Comparison of ENCODE assay signal across 24 cellular contexts in the genomic region with DNA sequence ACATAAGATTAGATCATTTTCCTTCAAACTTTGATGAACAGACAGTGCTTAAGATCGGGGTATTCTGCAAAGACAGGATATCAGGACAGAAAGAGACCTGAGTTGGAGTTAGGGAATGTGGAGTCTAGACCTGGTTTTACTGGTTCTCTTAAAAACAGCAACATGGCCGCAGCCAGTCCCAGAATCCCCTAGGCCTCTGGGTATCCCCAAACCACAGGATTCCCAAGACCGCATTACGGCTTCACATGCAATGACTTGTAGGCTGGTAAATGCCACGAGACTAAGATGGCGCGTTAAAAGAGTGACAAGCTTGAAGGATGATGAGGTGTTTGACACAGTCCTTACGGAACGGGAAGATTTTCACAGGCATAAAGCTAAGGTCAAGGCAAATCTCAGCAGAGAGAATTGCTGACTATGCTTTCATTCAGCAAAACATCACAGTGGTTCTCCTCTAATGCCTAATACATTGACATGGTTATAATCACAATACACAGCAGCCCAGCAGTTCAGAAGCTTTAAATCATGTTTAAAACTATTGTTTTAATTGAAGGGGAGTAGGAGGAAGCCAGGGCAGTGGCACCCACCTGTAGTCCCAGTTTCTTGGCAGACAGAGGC. TPM values are rescaled to one million over a fixed set of nuclear protein-coding genes. Genes with fewer than 3 reads are reported as not detected.
DNase-seq lines count a peak whose midpoint lies in the region; ATAC-seq, FAIRE-seq and TF ChIP-seq lines count a peak whose summit lies in the region.
"Had no signal": no experiment of that assay in that cellular context is flagged by ENCODE, and none has a peak within 500 bp of the region (broad histone marks: within the 10 kb centered on the region; RNA-seq: fewer than 3 reads in every experiment).

No MANE protein-coding gene starts in this region.

- no peak overlapping the region for H2BK120ac ChIP-seq in IMR-90 (ENCODE audit: low read depth, low read length)

- DNase-seq in A549 (ENCODE audit: low read depth in 1 of 2, low spot score in 1 of 2) (no peak), IMR-90 (no peak), epithelial cell of esophagus (ENCODE audit: low read depth) (peak; percentile 54), mesothelial cell of epicardium (ENCODE audit: low spot score in 2 of 2, unreplicated experiment in 2 of 2) (no peak), dermis blood vessel endothelial cell (no peak), OCI-LY7 (ENCODE audit: low spot score) (no peak)
- no peak for DNase-seq in activated T-helper 2 cell treated with anti-CD3 and anti-CD28 coated beads, Interferon-gamma antibody, Interleukin-2, Interleukin-4, amounts not matched to agents 10 μg/mL and 5 μg/mL and 100 μg/mL, durations not matched to agents 14 hours and 24 hours and 36 hours (ENCODE audit: low spot score)
- DNase-seq: ACHN; BE2C; C1 segment of cervical spinal cord; CD4-positive, CD25-positive, alpha-beta regulatory T cell; CD8-positive, alpha-beta memory T cell; COR-L47; DMS 273 treated with DMSO at 0.1 percent for 48 hours; DMS53; DND-41; EL; GOT3; H9; KBM-7 had no signal

- no peak overlapping the region for H4K91ac ChIP-seq in IMR-90 (ENCODE audit: insufficient read depth, low read depth, low read length)

- no peaks in the 10 kb centered on the region for H3K79me1 ChIP-seq in IMR-90 (ENCODE audit: low read depth in 1 of 2, low read length in 2 of 2)

- H4K8ac ChIP-seq in IMR-90 (ENCODE audit: low read depth in 2 of 2, low read length in 2 of 2), result no peak overlapping the region

- H2AFZ ChIP-seq in IMR-90 (replicated peaks; ENCODE audit: low read length, poor library complexity), result no peak overlapping the region
- H2AFZ ChIP-seq in OCI-LY7 (ENCODE audit: low read length), result no peak overlapping the region

- no peak overlapping the region for H4K5ac ChIP-seq in IMR-90 (ENCODE audit: low read depth, low read length)

- H3K4me3 ChIP-seq in A549 (no peak overlapping the region), IMR-90 (ENCODE audit: insufficient read depth, low read depth, low read length) (no peak overlapping the region), epithelial cell of esophagus (ENCODE audit: low read length) (no peak overlapping the region), OCI-LY7 (ENCODE audit: low read depth, low read length, poor library complexity, severe bottlenecking) (no peak overlapping the region)

- H3K23ac ChIP-seq in IMR-90 (ENCODE audit: low read depth, low read length), result no peak overlapping the region

- no peaks in the 10 kb centered on the region for H3K79me2 ChIP-seq in OCI-LY7 (ENCODE audit: insufficient read depth, low read depth, low read length)

- no peak overlapping the region for H2BK20ac ChIP-seq in IMR-90 (ENCODE audit: low read depth, low read length)

- no peak overlapping the region for H3K18ac ChIP-seq in IMR-90 (ENCODE audit: low read depth, low read length)

- POLR2A ChIA-PET in A549 (lab: Yijun Ruan, JAX), result no interaction called here
- POLR2A ChIA-PET in IMR-90 (lab: Charles Lee; ENCODE audit: unreplicated experiment), result no interaction called here
- POLR2A ChIA-PET in OCI-LY7 (lab: Charles Lee), result interaction anchor here (0.6 kb wide), 1 partner anchor 19 kb away, joined by 3 read pairs; no protein-coding TSS in a partner anchor

- H3K27me3 Mint-ChIP-seq in mesothelial cell of epicardium (ENCODE audit: low read depth), result no peaks in the 10 kb centered on the region
- H3K27me3 Mint-ChIP-seq in activated T-helper 2 cell treated with anti-CD3 and anti-CD28 coated beads, Interferon-gamma antibody, Interleukin-2, Interleukin-4, amounts not matched to agents 10 μg/mL and 5 μg/mL and 100 μg/mL, durations not matched to agents 14 hours and 24 hours and 36 hours (ENCODE audit: low read depth), result no peaks in the 10 kb centered on the region
- H3K27me3 Mint-ChIP-seq: CD4-positive, CD25-positive, alpha-beta regulatory T cell had no signal

- H3K9me1 ChIP-seq in IMR-90 (ENCODE audit: insufficient read depth, low read length), result no peaks in the 10 kb centered on the region

- CTCF ChIA-PET in A549 (lab: Yijun Ruan, JAX), result interaction anchor here (1.4 kb wide), 1 partner anchor 55 kb away, joined by 3 read pairs; no protein-coding TSS in a partner anchor
- CTCF ChIA-PET in IMR-90 (lab: Yijun Ruan, JAX), result no interaction called here
- CTCF ChIA-PET in OCI-LY7 (lab: Charles Lee; ENCODE audit: unreplicated experiment), result no interaction called here

- H3K4me3 Mint-ChIP-seq in mesothelial cell of epicardium, result no peak overlapping the region
- no peak overlapping the region for H3K4me3 Mint-ChIP-seq in activated T-helper 2 cell treated with anti-CD3 and anti-CD28 coated beads, Interferon-gamma antibody, Interleukin-2, Interleukin-4, amounts not matched to agents 10 μg/mL and 5 μg/mL and 100 μg/mL, durations not matched to agents 14 hours and 24 hours and 36 hours (ENCODE audit: low read depth)
- H3K4me3 Mint-ChIP-seq: CD4-positive, CD25-positive, alpha-beta regulatory T cell; CD8-positive, alpha-beta memory T cell; H9 had no signal

- H2BK15ac ChIP-seq in IMR-90 (ENCODE audit: low read depth, low read length), result no peak overlapping the region

- H3K9ac ChIP-seq in IMR-90 (ENCODE audit: low read depth, low read length), result no peak overlapping the region

- in situ Hi-C loops in IMR-90 (cut with MboI; ENCODE audit: low sequenced_read_pairs), result no loop called here

- no peak overlapping the region for H3K56ac ChIP-seq in IMR-90 (ENCODE audit: extremely low read depth, insufficient read depth, low read length)

- H3K4me1 Mint-ChIP-seq in mesothelial cell of epicardium, result peaks cover 24% of the 10 kb centered on the region
- peaks cover 3% of the 10 kb centered on the region for H3K4me1 Mint-ChIP-seq in activated T-helper 2 cell treated with anti-CD3 and anti-CD28 coated beads, Interferon-gamma antibody, Interleukin-2, Interleukin-4, amounts not matched to agents 10 μg/mL and 5 μg/mL and 100 μg/mL, durations not matched to agents 14 hours and 24 hours and 36 hours (ENCODE audit: low read depth)

- H3K9me3 Mint-ChIP-seq in mesothelial cell of epicardium, result no peaks in the 10 kb centered on the region
- no peaks in the 10 kb centered on the region for H3K9me3 Mint-ChIP-seq in activated T-helper 2 cell treated with anti-CD3 and anti-CD28 coated beads, Interferon-gamma antibody, Interleukin-2, Interleukin-4, amounts not matched to agents 10 μg/mL and 5 μg/mL and 100 μg/mL, durations not matched to agents 14 hours and 24 hours and 36 hours
- H3K9me3 Mint-ChIP-seq: CD4-positive, CD25-positive, alpha-beta regulatory T cell; CD8-positive, alpha-beta memory T cell; H9 had no signal

- H3K4me1 ChIP-seq in A549 (no peaks in the 10 kb centered on the region), IMR-90 (ENCODE audit: control insufficient read depth, insufficient read depth, low read length) (no peaks in the 10 kb centered on the region), OCI-LY7 (ENCODE audit: insufficient read depth, low read length, poor library complexity, severe bottlenecking) (peaks cover 34% of the 10 kb centered on the region)
- H3K4me1 ChIP-seq: BE2C had no signal

- no peak overlapping the region for H3K14ac ChIP-seq in IMR-90 (replicated peaks; ENCODE audit: low read depth, low read length)

- TF ChIP-seq RAD21 in A549 (conservative IDR thresholded peaks at IDR 0.05 in 1 of 2, IDR thresholded peaks at IDR 0.05 in 1 of 2), result no peak
- no peak for TF ChIP-seq RAD21 in IMR-90 (IDR thresholded peaks at IDR 0.05; ENCODE audit: low read length)

- no peaks in the 10 kb centered on the region for H4K20me1 ChIP-seq in IMR-90 (ENCODE audit: insufficient read depth, low read length)
- H4K20me1 ChIP-seq in OCI-LY7 (ENCODE audit: insufficient read depth, low read length), result no peaks in the 10 kb centered on the region

- TF ChIP-seq POLR2A in A549 (IDR thresholded peaks at IDR 0.05; ENCODE audit: low read length) (no peak), IMR-90 (IDR thresholded peaks at IDR 0.05; ENCODE audit: low read depth, low read length) (no peak)

- dilution Hi-C loops in IMR-90 (cut with HindIII; ENCODE audit: low sequenced_read_pairs, unreplicated experiment), result loop anchor here (25.0 kb wide), 1 partner anchor 117 kb away; no protein-coding TSS in a partner anchor

- TF ChIP-seq CTCF in A549 (IDR thresholded peaks at IDR 0.05), result no peak
- no peak for TF ChIP-seq CTCF in IMR-90 (conservative IDR thresholded peaks at IDR 0.05; ENCODE audit: low read depth, low read length)
- TF ChIP-seq CTCF in epithelial cell of esophagus (IDR thresholded peaks at IDR 0.05; ENCODE audit: insufficient read depth, low read depth, low read length, missing control alignments), result no peak
- no peak for TF ChIP-seq CTCF in mesothelial cell of epicardium (IDR thresholded peaks at IDR 0.05; ENCODE audit: unreplicated experiment)
- no peak for TF ChIP-seq CTCF in OCI-LY7 (conservative IDR thresholded peaks at IDR 0.05; ENCODE audit: low read length)

- peak overlapping the region; percentile 28 for H3K27ac Mint-ChIP-seq in mesothelial cell of epicardium
- no peak overlapping the region for H3K27ac Mint-ChIP-seq in activated T-helper 2 cell treated with anti-CD3 and anti-CD28 coated beads, Interferon-gamma antibody, Interleukin-2, Interleukin-4, amounts not matched to agents 10 μg/mL and 5 μg/mL and 100 μg/mL, durations not matched to agents 14 hours and 24 hours and 36 hours
- H3K27ac Mint-ChIP-seq: CD4-positive, CD25-positive, alpha-beta regulatory T cell; CD8-positive, alpha-beta memory T cell; H9 had no signal

- no peaks in the 10 kb centered on the region for H3K9me3 ChIP-seq in A549
- no peaks in the 10 kb centered on the region for H3K9me3 ChIP-seq in IMR-90 (ENCODE audit: control insufficient read depth, insufficient read depth, low read length)
- H3K9me3 ChIP-seq in OCI-LY7 (ENCODE audit: low read length), result no peaks in the 10 kb centered on the region
- H3K9me3 ChIP-seq: BE2C had no signal

- no peaks in the 10 kb centered on the region for H3K36me3 Mint-ChIP-seq in mesothelial cell of epicardium
- no peaks in the 10 kb centered on the region for H3K36me3 Mint-ChIP-seq in activated T-helper 2 cell treated with anti-CD3 and anti-CD28 coated beads, Interferon-gamma antibody, Interleukin-2, Interleukin-4, amounts not matched to agents 10 μg/mL and 5 μg/mL and 100 μg/mL, durations not matched to agents 14 hours and 24 hours and 36 hours (ENCODE audit: low read depth)

- no peak overlapping the region for H3K4ac ChIP-seq in IMR-90 (ENCODE audit: low read depth, low read length)

- H2AK9ac ChIP-seq in IMR-90 (replicated peaks; ENCODE audit: low read depth, low read length, poor library complexity), result no peak overlapping the region

- H3K4me2 ChIP-seq in A549 (no peak overlapping the region), IMR-90 (ENCODE audit: low read depth, low read length) (no peak overlapping the region), OCI-LY7 (ENCODE audit: low read length) (no peak overlapping the region)

- H3K27ac ChIP-seq in A549, result no peak overlapping the region
- H3K27ac ChIP-seq in IMR-90 (ENCODE audit: insufficient read depth, low read length), result no peak overlapping the region
- no peak overlapping the region for H3K27ac ChIP-seq in OCI-LY7 (ENCODE audit: low read depth, low read length, poor library complexity, severe bottlenecking)

- H3K36me3 ChIP-seq in IMR-90 (ENCODE audit: control insufficient read depth, insufficient read depth, low read length) (no peaks in the 10 kb centered on the region), OCI-LY7 (ENCODE audit: insufficient read depth, low read length) (no peaks in the 10 kb centered on the region)
- H3K36me3 ChIP-seq: BE2C had no signal

- no peak for TF ChIP-seq EP300 in A549 (IDR thresholded peaks at IDR 0.05)

- 59% methylated on average over 9 of the region's 9 CpGs for WGBS in A549 (ENCODE audit: missing lambda C conversion rate)
- 58% methylated on average over 3 of the region's 9 CpGs; no CpG with 5 or more reads in 1 of the 2 experiments for WGBS in IMR-90 (ENCODE audit: extremely low coverage in 2 of 2, insufficient read length in 1 of 2), 2 experiments

- BruUV-seq in IMR-90 (replicated peaks; lab: Mats Ljungman, UMichigan) (no TSS peak), OCI-LY7 (replicated peaks; lab: Mats Ljungman, UMichigan) (no TSS peak)

- no peak for FAIRE-seq in A549 (lab: Jason Lieb, UNC)
- FAIRE-seq: G401.6, GM12891, GM18507 had no signal

- intact Hi-C loops in IMR-90 (cut with micrococcal nuclease) (no loop called here), OCI-LY7 (cut with micrococcal nuclease; ENCODE audit: unreplicated experiment) (no loop called here)
- intact Hi-C loops in activated T-helper 2 cell treated with anti-CD3 and anti-CD28 coated beads, Interferon-gamma antibody, Interleukin-2, Interleukin-4, amounts not matched to agents 10 μg/mL and 5 μg/mL and 100 μg/mL, durations not matched to agents 14 hours and 24 hours and 36 hours (cut with micrococcal nuclease), result no loop called here

- H3K27me3 ChIP-seq in IMR-90 (ENCODE audit: control insufficient read depth, insufficient read depth, low read length), result peaks cover 11% of the 10 kb centered on the region
- H3K27me3 ChIP-seq: BE2C had no signal

- no peak overlapping the region for H2BK5ac ChIP-seq in IMR-90 (ENCODE audit: low read depth, low read length, poor library complexity, severe bottlenecking)

- ATAC-seq in A549, result no peak
- no peak for ATAC-seq in IMR-90 (ENCODE audit: low read depth)
- no peak for ATAC-seq in GM21786 (IDR thresholded peaks at IDR 0.05; ENCODE audit: unreplicated experiment)

- H3K9me2 ChIP-seq in OCI-LY7 (ENCODE audit: insufficient read depth, low read length), result no peaks in the 10 kb centered on the region

- no peak overlapping the region for H2AK5ac ChIP-seq in IMR-90 (ENCODE audit: low read depth, low read length)

RNA-seq across cellular contexts. Expression of gene MPP7, which starts 32.9 kb away (rescaled TPM):
- 0.21 and 0.23 TPM in 2 replicates for polyA plus RNA-seq in A549 (2011; rRNA removed)
- 0.07 and 0.08 TPM in 2 replicates for polyA plus RNA-seq in A549 (2012; cell fraction: cytosol; rRNA removed)
- not detected in 2 replicates for polyA plus RNA-seq in A549 (2012; cell fraction: nucleus; rRNA removed)
- 0.05 to 0.09 TPM (median 0.06 TPM) in 3 replicates for polyA plus RNA-seq in A549 (2017; fragmentation: RNase III; extraction: RNeasy Plus Mini Kit Qiagen cat#74134 plus additional on column Dnase treatment)
- 0.24 and 0.70 TPM in 2 replicates for polyA minus RNA-seq in A549 (2011; rRNA and poly(A)+ RNA removed)
- total RNA-seq in IMR-90 (2012; rRNA removed), result 1.4 TPM in 2 replicates
- 0.39 and 0.44 TPM in 2 replicates for polyA plus RNA-seq in IMR-90 (2012; rRNA removed)
- polyA plus RNA-seq in IMR-90 (2012; cell fraction: cytosol; rRNA removed), result 0.16 and 0.27 TPM in 2 replicates
- 0.09 and 0.48 TPM in 2 replicates for polyA plus RNA-seq in IMR-90 (2012; cell fraction: nucleus; rRNA removed; ENCODE audit: low replicate concordance)
- 10.6 to 12.6 TPM (median 12.4 TPM) in 3 replicates for total RNA-seq in mesothelial cell of epicardium
- total RNA-seq in dermis blood vessel endothelial cell, result 6.8 and 16.3 TPM in 2 replicates
- total RNA-seq in OCI-LY7 (2014; rRNA removed; shearing (Covaris generic)), result 15.0 and 20.4 TPM in 2 replicates
- 19.6 and 26.4 TPM in 2 replicates for total RNA-seq in OCI-LY7 (2022)
- 0.60 and 0.73 TPM in 2 replicates for total RNA-seq in activated T-helper 2 cell treated with anti-CD3 and anti-CD28 coated beads, Interferon-gamma antibody, Interleukin-2, Interleukin-4, amounts not matched to agents 10 μg/mL and 5 μg/mL and 100 μg/mL, durations not matched to agents 14 hours and 24 hours and 36 hours
